10 cellular contexts compared by ENCODE assay signal in the genomic region with DNA sequence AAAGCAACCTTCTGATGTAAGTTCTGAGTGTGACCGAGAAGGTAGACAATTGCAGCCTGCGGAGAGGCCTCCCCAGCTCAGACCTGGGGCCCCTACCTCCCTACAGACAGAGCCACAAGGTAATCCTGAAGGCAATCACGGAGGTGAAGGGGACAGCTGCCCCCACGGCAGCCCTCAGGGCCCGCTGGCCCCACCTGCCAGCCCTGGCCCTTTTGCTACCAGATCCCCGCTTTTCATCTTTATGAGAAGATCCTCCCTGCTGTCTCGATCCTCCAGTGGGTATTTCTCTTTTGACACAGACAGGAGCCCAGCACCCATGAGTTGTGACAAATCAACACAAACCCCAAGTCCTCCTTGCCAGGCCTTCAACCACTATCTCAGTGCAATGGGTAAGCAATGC. TPM values are rescaled to one million over a fixed set of nuclear protein-coding genes. Genes with fewer than 3 reads are reported as not detected.
DNase-seq lines count a peak whose midpoint lies in the region; ATAC-seq and TF ChIP-seq lines count a peak whose summit lies in the region.
"Had no signal": no experiment of that assay in that cellular context is flagged by ENCODE, and none has a peak within 500 bp of the region (broad histone marks: within the 10 kb centered on the region; RNA-seq: fewer than 3 reads in every experiment).

No MANE protein-coding gene starts in this region.

- ATAC-seq in Panc1 = no peak
- no peak for ATAC-seq in stimulated activated effector memory CD8-positive, alpha-beta T cell treated with anti-CD3 and anti-CD28 coated beads, Interleukin-12 subunit alpha, Interleukin-12 subunit beta, amount 100 ng/mL, for 72 hours
- no peak for ATAC-seq in GM18498 (IDR thresholded peaks at IDR 0.05; ENCODE audit: unreplicated experiment)

- no peak for TF ChIP-seq POLR2A in esophagus squamous epithelium (IDR thresholded peaks at IDR 0.05)

- TF ChIP-seq CTCF in Panc1 (IDR thresholded peaks at IDR 0.05) (no peak), esophagus squamous epithelium (IDR thresholded peaks at IDR 0.05) (no peak)

- H3K4me3 Mint-ChIP-seq in activated T-cell treated with anti-CD3 and anti-CD28 coated beads, Interleukin-2, amount 50 U/mL, for 24 hours = peak overlapping the region; percentile 88
- peak overlapping the region; percentile 93 for H3K4me3 Mint-ChIP-seq in stimulated activated effector memory CD8-positive, alpha-beta T cell treated with anti-CD3 and anti-CD28 coated beads, Interleukin-12 subunit alpha, Interleukin-12 subunit beta, amount 100 ng/mL, for 72 hours

- peak overlapping the region; percentile 68 to 73 for H3K4me3 ChIP-seq in Panc1 (ENCODE audit: low read depth in 2 of 2, low read length in 2 of 2)
- H3K4me3 ChIP-seq in esophagus squamous epithelium = peak overlapping the region in 3 of 4 donors; percentile 81 to 93 (median 88)

- peaks cover 75% of the 10 kb centered on the region for H3K36me3 Mint-ChIP-seq in activated T-cell treated with anti-CD3 and anti-CD28 coated beads, Interleukin-2, amount 50 U/mL, for 24 hours (ENCODE audit: low read depth)
- peaks cover 85% of the 10 kb centered on the region for H3K36me3 Mint-ChIP-seq in stimulated activated effector memory CD8-positive, alpha-beta T cell treated with anti-CD3 and anti-CD28 coated beads, Interleukin-12 subunit alpha, Interleukin-12 subunit beta, amount 100 ng/mL, for 72 hours

- in situ Hi-C loops in Panc1 (cut with HindIII; ENCODE audit: low pct_unique_long_range_greater_than_20kb, low sequenced_read_pairs) = no loop called here

- peaks cover 15% of the 10 kb centered on the region for H3K36me3 ChIP-seq in Panc1 (ENCODE audit: control insufficient read depth, insufficient read depth, low read length)
- peaks cover 3 to 52% (median 5%) of the 10 kb centered on the region in 3 donors for H3K36me3 ChIP-seq in esophagus squamous epithelium

- CTCF ChIA-PET in Panc1 (lab: Charles Lee) = no interaction called here

- peaks cover 18% of the 10 kb centered on the region for H3K4me1 ChIP-seq in Panc1 (ENCODE audit: control insufficient read depth, insufficient read depth, low read length)
- peaks cover 22 to 71% (median 23%) of the 10 kb centered on the region in 3 donors for H3K4me1 ChIP-seq in esophagus squamous epithelium

- H3K9me3 ChIP-seq in Panc1 (ENCODE audit: control insufficient read depth, insufficient read depth, low read depth, low read length) (no peaks in the 10 kb centered on the region), esophagus squamous epithelium (no peaks in the 10 kb centered on the region)
- H3K9me3 ChIP-seq: adrenal gland, esophagus muscularis mucosa had no signal

- H3K27me3 Mint-ChIP-seq in activated T-cell treated with anti-CD3 and anti-CD28 coated beads, Interleukin-2, amount 50 U/mL, for 24 hours = peaks cover 16% of the 10 kb centered on the region

- H3K27me3 ChIP-seq in Panc1 (ENCODE audit: control insufficient read depth, insufficient read depth, low read length) (no peaks in the 10 kb centered on the region), esophagus squamous epithelium (peaks cover 0 to 19% (median 0%) of the 10 kb centered on the region in 4 donors)
- H3K27me3 ChIP-seq: adrenal gland had no signal

- peak overlapping the region; percentile 50 for H3K27ac Mint-ChIP-seq in activated T-cell treated with anti-CD3 and anti-CD28 coated beads, Interleukin-2, amount 50 U/mL, for 24 hours
- no peak overlapping the region for H3K27ac Mint-ChIP-seq in stimulated activated effector memory CD8-positive, alpha-beta T cell treated with anti-CD3 and anti-CD28 coated beads, Interleukin-12 subunit alpha, Interleukin-12 subunit beta, amount 100 ng/mL, for 72 hours

- DNase-seq in activated T-cell treated with anti-CD3 and anti-CD28 coated beads, Interleukin-2, amount 50 U/mL, for 24 hours = no peak
- no peak for DNase-seq in activated T-cell treated with anti-CD3 and anti-CD28 coated beads, Interleukin-2, amount 50 U/mL, for 1 hour
- DNase-seq in Panc1 (ENCODE audit: low read depth, low spot score) = no peak
- DNase-seq in esophagus squamous epithelium (lab: John Stamatoyannopoulos, UW) = no peak
- DNase-seq in stimulated activated effector memory CD8-positive, alpha-beta T cell treated with anti-CD3 and anti-CD28 coated beads, Interleukin-12 subunit alpha, Interleukin-12 subunit beta, amount 100 ng/mL, for 72 hours (ENCODE audit: low spot score in 2 of 2) = no peak
- no peak for DNase-seq in COLO829 (ENCODE audit: low spot score)
- no peak for DNase-seq in NCI-H1694 treated with DMSO at 0.1 percent for 48 hours (lab: John Stamatoyannopoulos, UW)

- H3K4me1 Mint-ChIP-seq in activated T-cell treated with anti-CD3 and anti-CD28 coated beads, Interleukin-2, amount 50 U/mL, for 24 hours (ENCODE audit: low read depth) = peaks cover 69% of the 10 kb centered on the region
- H3K4me1 Mint-ChIP-seq in stimulated activated effector memory CD8-positive, alpha-beta T cell treated with anti-CD3 and anti-CD28 coated beads, Interleukin-12 subunit alpha, Interleukin-12 subunit beta, amount 100 ng/mL, for 72 hours = peaks cover 58% of the 10 kb centered on the region

- no peaks in the 10 kb centered on the region for H3K9me3 Mint-ChIP-seq in activated T-cell treated with anti-CD3 and anti-CD28 coated beads, Interleukin-2, amount 50 U/mL, for 24 hours
- no peaks in the 10 kb centered on the region for H3K9me3 Mint-ChIP-seq in stimulated activated effector memory CD8-positive, alpha-beta T cell treated with anti-CD3 and anti-CD28 coated beads, Interleukin-12 subunit alpha, Interleukin-12 subunit beta, amount 100 ng/mL, for 72 hours

- intact Hi-C loops in Panc1 (cut with micrococcal nuclease; ENCODE audit: unreplicated experiment) = loop anchor here (10.0 kb wide), 1 partner anchor 331 kb away; no protein-coding TSS in a partner anchor
- intact Hi-C loops in esophagus squamous epithelium (cut with DNase I) = no loop called here

- 86 to 100% methylated on average over 2 to 5 of the region's 7 CpGs for WGBS in esophagus squamous epithelium, 2 donors

- no TSS peak for BruUV-seq in Panc1 (replicated peaks; lab: Mats Ljungman, UMichigan)

- POLR2A ChIA-PET in Panc1 (lab: Charles Lee) = no interaction called here

- H3K27ac ChIP-seq in Panc1 (ENCODE audit: low read length) (peak overlapping the region; percentile 63; the same call in 1 of the 2 replicates), esophagus squamous epithelium (no peak overlapping the region)

RNA-seq across cellular contexts. Expression of gene BCL2L11, which starts 3.0 kb away (rescaled TPM):
- 43.8 TPM for total RNA-seq in Panc1 (2021; ENCODE audit: unreplicated experiment)
- polyA plus RNA-seq in Panc1 (2012; ENCODE audit: insufficient read length) = 26.5 TPM
- 10 to 100 TPM in 2 of 4 donors, 1 to 10 TPM in 2; 7.8 to 28.2 (median 9.9) TPM for total RNA-seq in esophagus squamous epithelium
